In the genomic region with DNA sequence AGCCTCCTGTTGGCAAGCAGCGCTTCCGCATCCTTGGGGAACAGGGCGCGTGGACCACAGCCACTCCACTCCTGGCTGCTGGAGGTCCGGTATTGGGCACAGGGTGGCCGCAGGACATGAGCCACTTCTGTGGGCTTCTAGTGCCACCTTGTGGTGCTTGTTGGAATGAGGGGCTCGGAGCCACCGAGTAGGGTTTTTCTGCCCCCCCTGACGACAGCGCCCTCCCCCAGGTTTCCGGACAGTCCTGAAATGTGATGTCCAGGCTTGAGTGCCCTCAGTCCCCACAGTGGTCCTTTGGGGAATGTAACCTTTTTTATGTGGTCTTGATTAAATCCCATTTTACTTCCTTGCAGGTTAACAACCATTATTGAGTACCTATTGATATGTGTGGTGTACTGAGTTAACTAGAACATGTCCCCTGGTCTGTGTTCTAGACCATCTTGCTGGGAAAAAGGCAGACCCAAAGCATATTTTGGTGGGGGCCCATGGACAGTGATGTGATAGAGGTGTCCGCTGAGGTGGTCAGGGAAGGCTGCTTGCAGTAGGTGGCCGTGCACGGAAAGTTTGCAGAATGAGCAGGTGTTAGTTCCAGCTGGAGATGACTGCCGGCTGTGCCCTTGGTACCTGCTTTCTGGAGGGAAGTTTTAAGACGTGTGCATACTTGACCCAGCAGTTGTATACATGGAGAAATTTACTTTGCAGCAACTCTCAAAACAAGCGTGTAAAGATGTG, we compare ENCODE assay signal across 8 cellular contexts.
DNase-seq lines count a peak whose midpoint lies in the region; ATAC-seq, FAIRE-seq and TF ChIP-seq lines count a peak whose summit lies in the region.

No MANE protein-coding gene starts in this region.

- CTCF ChIA-PET in HepG2 (lab: Yijun Ruan, JAX; ENCODE audit: low intra/inter-chr PET ratio, low total read pairs), result interaction anchor here (1.0 to 6.2 kb wide), 8 partner anchors 9 to 459 kb away, joined by 3 to 45 read pairs (median 6); a partner anchor contains a TSS

- H3K4me1 Mint-ChIP-seq in chondrocyte (ENCODE audit: low read depth), result no peaks in the 10 kb centered on the region
- peaks cover 18% of the 10 kb centered on the region for H3K4me1 Mint-ChIP-seq in stimulated activated effector memory CD8-positive, alpha-beta T cell treated with anti-CD3 and anti-CD28 coated beads, Interleukin-12 subunit alpha, Interleukin-12 subunit beta, amount 100 ng/mL, for 72 hours

- TF ChIP-seq POLR2A in HepG2 (IDR thresholded peaks at IDR 0.05; ENCODE audit: insufficient read depth in 1 of 2, low read depth in 2 of 2, low read length in 2 of 2), result no peak

- no peak overlapping the region for H3K27ac Mint-ChIP-seq in chondrocyte (ENCODE audit: unreplicated experiment)
- peak overlapping the region; percentile 40 for H3K27ac Mint-ChIP-seq in stimulated activated effector memory CD8-positive, alpha-beta T cell treated with anti-CD3 and anti-CD28 coated beads, Interleukin-12 subunit alpha, Interleukin-12 subunit beta, amount 100 ng/mL, for 72 hours

- TF ChIP-seq CTCF in WERI-Rb-1 (IDR thresholded peaks at IDR 0.05; ENCODE audit: low read depth, low read length), result peak; percentile 89
- TF ChIP-seq CTCF in chondrocyte (IDR thresholded peaks at IDR 0.05), result peak; percentile 92
- TF ChIP-seq CTCF in HepG2 (CRISPR knock-in tag; IDR thresholded peaks at IDR 0.05), result peak; percentile 99

- peak; percentile 98 for TF ChIP-seq RAD21 in HepG2 (CRISPR knock-in tag; IDR thresholded peaks at IDR 0.05)

- intact Hi-C loops in HepG2 (cut with micrococcal nuclease; ENCODE audit: unreplicated experiment), result loop anchor here (1.0 to 5.0 kb wide), 4 partner anchors 102 to 458 kb away; no protein-coding TSS in a partner anchor

- no peaks in the 10 kb centered on the region for H4K20me1 ChIP-seq in HepG2 (ENCODE audit: insufficient read depth, low read length)

- WGBS in HepG2 (ENCODE audit: low lambda C conversion rate), result 61% methylated on average over 17 of the region's 17 CpGs

- H3K4me3 ChIP-seq in WERI-Rb-1 (ENCODE audit: low read depth, low read length) (no peak overlapping the region), HepG2 (replicated peaks in 1 of 3; ENCODE audit: insufficient read depth in 1 of 3, low read depth in 2 of 3, low read length in 3 of 3) (no peak overlapping the region)

- in situ Hi-C loops in HepG2 (cut with HindIII; ENCODE audit: extremely low pct_ligation_motif_present, low pct_unique_long_range_greater_than_20kb), result loop anchor here (10.0 kb wide), 1 partner anchor 465 kb away; a partner anchor contains a TSS

- no peaks in the 10 kb centered on the region for H3K4me1 ChIP-seq in HepG2 (ENCODE audit: insufficient read depth, low read length)

- POLR2A ChIA-PET in HepG2 (lab: Yijun Ruan, JAX), result no interaction called here

- no peaks in the 10 kb centered on the region for H3K9me3 Mint-ChIP-seq in chondrocyte (ENCODE audit: low read depth)
- H3K9me3 Mint-ChIP-seq in stimulated activated effector memory CD8-positive, alpha-beta T cell treated with anti-CD3 and anti-CD28 coated beads, Interleukin-12 subunit alpha, Interleukin-12 subunit beta, amount 100 ng/mL, for 72 hours, result no peaks in the 10 kb centered on the region

- no peaks in the 10 kb centered on the region for H3K9me3 ChIP-seq in WERI-Rb-1 (ENCODE audit: severe bottlenecking)
- no peaks in the 10 kb centered on the region for H3K9me3 ChIP-seq in HepG2 (ENCODE audit: low read length)

- peak; percentile 93 for FAIRE-seq in HepG2 (lab: Jason Lieb, UNC)

- no peak overlapping the region for H2AFZ ChIP-seq in HepG2 (ENCODE audit: low read length)

- BruUV-seq in HepG2 (replicated peaks; lab: Mats Ljungman, UMichigan), result no TSS peak

- no peak overlapping the region for H3K27ac ChIP-seq in WERI-Rb-1
- H3K27ac ChIP-seq in HepG2 (ENCODE audit: extremely low read length, insufficient read depth, low read length), result no peak overlapping the region

- ATAC-seq in HepG2 (peak; percentile 87), GM19397 (IDR thresholded peaks at IDR 0.05; ENCODE audit: unreplicated experiment) (no peak)
- peak; percentile 41 for ATAC-seq in stimulated activated effector memory CD8-positive, alpha-beta T cell treated with anti-CD3 and anti-CD28 coated beads, Interleukin-12 subunit alpha, Interleukin-12 subunit beta, amount 100 ng/mL, for 72 hours

- H3K79me2 ChIP-seq in HepG2 (ENCODE audit: insufficient read depth, low read length), result no peaks in the 10 kb centered on the region

- no peak for TF ChIP-seq EP300 in HepG2 (IDR thresholded peaks at IDR 0.05; ENCODE audit: low read depth in 2 of 2, low read length in 2 of 2)
- TF ChIP-seq EP300 in HepG2 (CRISPR knock-in tag; IDR thresholded peaks at IDR 0.05; ENCODE audit: borderline replicate concordance), result no peak

- H3K36me3 ChIP-seq in WERI-Rb-1, result peaks cover 70% of the 10 kb centered on the region
- H3K36me3 ChIP-seq in HepG2 (replicated peaks in 1 of 2; ENCODE audit: control insufficient read depth in 1 of 2, insufficient read depth in 2 of 2, low read length in 2 of 2), result peaks cover 55 to 86% of the 10 kb centered on the region in 2 experiments

- no peak overlapping the region for H3K4me3 Mint-ChIP-seq in chondrocyte (ENCODE audit: unreplicated experiment)
- H3K4me3 Mint-ChIP-seq in stimulated activated effector memory CD8-positive, alpha-beta T cell treated with anti-CD3 and anti-CD28 coated beads, Interleukin-12 subunit alpha, Interleukin-12 subunit beta, amount 100 ng/mL, for 72 hours, result no peak overlapping the region

- H3K27me3 ChIP-seq in WERI-Rb-1 (ENCODE audit: insufficient read depth, low read depth, severe bottlenecking) (no peaks in the 10 kb centered on the region), HepG2 (ENCODE audit: control insufficient read depth in 1 of 2, insufficient read depth in 2 of 2, low read length in 2 of 2) (no peaks in the 10 kb centered on the region)

- H3K36me3 Mint-ChIP-seq in chondrocyte (ENCODE audit: low read depth), result peaks cover 22% of the 10 kb centered on the region
- H3K36me3 Mint-ChIP-seq in stimulated activated effector memory CD8-positive, alpha-beta T cell treated with anti-CD3 and anti-CD28 coated beads, Interleukin-12 subunit alpha, Interleukin-12 subunit beta, amount 100 ng/mL, for 72 hours, result peaks cover 100% of the 10 kb centered on the region

- no peak overlapping the region for H3K9ac ChIP-seq in HepG2 (ENCODE audit: insufficient read depth, low read depth, low read length)

- no peaks in the 10 kb centered on the region for H3K27me3 Mint-ChIP-seq in chondrocyte (ENCODE audit: low read depth)

- no peak overlapping the region for H3K4me2 ChIP-seq in HepG2 (ENCODE audit: low read depth, low read length)

- DNase-seq in DMS114 treated with DMSO at 0.1 percent for 48 hours (lab: John Stamatoyannopoulos, UW; ENCODE audit: unreplicated experiment) (peak; percentile 70), HuH-7 (ENCODE audit: low spot score) (peak; percentile 95), WERI-Rb-1 (peak; percentile 75), chondrocyte (ENCODE audit: low spot score) (no peak), HepG2 (ENCODE audit: low spot score) (peak; percentile 70), putamen (ENCODE audit: low spot score) (no peak)
- DNase-seq in stimulated activated effector memory CD8-positive, alpha-beta T cell treated with anti-CD3 and anti-CD28 coated beads, Interleukin-12 subunit alpha, Interleukin-12 subunit beta, amount 100 ng/mL, for 72 hours (ENCODE audit: low spot score in 2 of 2), result peak in 1 of 2 donors; percentile 79

TF ChIP-seq in HepG2, 621 proteins besides CTCF, POLR2A, EP300 and RAD21 (continues in another document):
- TF ChIP-seq NR2F6 (IDR thresholded peaks at IDR 0.05) (no peak), NR2F6 (CRISPR knock-in tag; IDR thresholded peaks at IDR 0.05) (peak; percentile 25; the same call in 1 of the 2 replicates), WIZ (CRISPR knock-in tag; IDR thresholded peaks at IDR 0.05) (no peak), ZNF260 (CRISPR knock-in tag; IDR thresholded peaks at IDR 0.05; ENCODE audit: borderline replicate concordance, low read depth) (no peak), KAT8 (CRISPR knock-in tag; IDR thresholded peaks at IDR 0.05) (peak; percentile 31; the same call in 1 of the 2 replicates), SMAD3 (CRISPR knock-in tag; IDR thresholded peaks at IDR 0.05) (0 out of 2 replicates have a peak, but pooled peaks have one; percentile 46), ZNF501 (CRISPR knock-in tag; IDR thresholded peaks at IDR 0.05) (peak; percentile 77), FOSL2 (CRISPR knock-in tag; IDR thresholded peaks at IDR 0.05) (peak; percentile 47; the same call in 1 of the 2 replicates), SIN3B (IDR thresholded peaks at IDR 0.05; ENCODE audit: low read length) (0 out of 2 replicates have a peak, but pooled peaks have one; percentile 17), CBX1 (IDR thresholded peaks at IDR 0.05; ENCODE audit: low read depth) (peak; percentile 54)
- TF ChIP-seq, protein P1, sequence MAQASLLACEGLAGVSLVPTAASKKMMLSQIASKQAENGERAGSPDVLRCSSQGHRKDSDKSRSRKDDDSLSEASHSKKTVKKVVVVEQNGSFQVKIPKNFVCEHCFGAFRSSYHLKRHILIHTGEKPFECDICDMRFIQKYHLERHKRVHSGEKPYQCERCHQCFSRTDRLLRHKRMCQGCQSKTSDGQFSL (CRISPR knock-in tag; IDR thresholded peaks at IDR 0.05), result peak; percentile 44; the same call in 1 of the 2 replicates
- TF ChIP-seq, protein P2, sequence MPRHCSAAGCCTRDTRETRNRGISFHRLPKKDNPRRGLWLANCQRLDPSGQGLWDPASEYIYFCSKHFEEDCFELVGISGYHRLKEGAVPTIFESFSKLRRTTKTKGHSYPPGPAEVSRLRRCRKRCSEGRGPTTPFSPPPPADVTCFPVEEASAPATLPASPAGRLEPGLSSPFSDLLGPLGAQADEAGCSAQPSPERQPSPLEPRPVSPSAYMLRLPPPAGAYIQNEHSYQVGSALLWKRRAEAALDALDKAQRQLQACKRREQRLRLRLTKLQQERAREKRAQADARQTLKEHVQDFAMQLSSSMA (CRISPR knock-in tag; IDR thresholded peaks at IDR 0.05), result 0 out of 2 replicates have a peak, but pooled peaks have one; percentile 48

Comparison
In these comparisons a context has a peak if more than half of its experiments do, and no peak if none do; other contexts are left out.
1. DNase-seq: peak in DMS114 treated with DMSO at 0.1 percent for 48 hours (single experiment), HuH-7 (single experiment), WERI-Rb-1 (single experiment) and HepG2 (single experiment); none in chondrocyte (single experiment) and putamen (single experiment).
2. Peak in every context shown above with its lines, with median percentiles within 50 percentile points of each other: CTCF ChIP-seq.